Comparison of ENCODE assay signal across 27 cellular contexts in genomic region chr1:57082711-57083439, GRCh38.
"Had no signal": no experiment of that assay in that cellular context is flagged by ENCODE, and none has a peak within 500 bp of the region (broad histone marks: within the 10 kb centered on the region; RNA-seq: fewer than 3 reads in every experiment).

No MANE protein-coding gene starts in this region.

- H3K4me1 Mint-ChIP-seq: activated CD4-positive, alpha-beta T cell treated with anti-CD3 and anti-CD28 coated beads, Interleukin-2, amount 10 ng/mL, durations not matched to agents 7 days and 5 days; activated naive CD4-positive, alpha-beta T cell treated with anti-CD3 and anti-CD28 coated beads, Interleukin-2, amount 10 ng/mL, durations not matched to agents 7 days and 5 days; activated naive CD8-positive, alpha-beta T cell treated with anti-CD3 and anti-CD28 coated beads for 36 hours; activated T-helper 17 cell treated with anti-CD3 and anti-CD28 coated beads, Interleukin-2, amount 50 U/mL, for 72 hours; T-helper 17 cell had no signal

- ATAC-seq: activated T-helper 17 cell treated with anti-CD3 and anti-CD28 coated beads, Interleukin-2, amount 50 U/mL, for 72 hours; T-helper 17 cell; WTC11 had no signal

- H3K4me1 ChIP-seq: Peyer's patch had no signal

- H3K4me3 ChIP-seq: MG63, Peyer's patch had no signal

- H3K36me3 ChIP-seq: brain microvascular endothelial cell, MG63, Peyer's patch had no signal

- H3K36me3 Mint-ChIP-seq: activated CD4-positive, alpha-beta memory T cell treated with anti-CD3 and anti-CD28 coated beads for 36 hours; activated naive CD4-positive, alpha-beta T cell treated with anti-CD3 and anti-CD28 coated beads, Interleukin-2, amount 10 ng/mL, durations not matched to agents 7 days and 5 days; activated naive CD8-positive, alpha-beta T cell treated with anti-CD3 and anti-CD28 coated beads for 36 hours; WTC11 had no signal

- H3K27me3 Mint-ChIP-seq: activated CD4-positive, alpha-beta memory T cell treated with anti-CD3 and anti-CD28 coated beads for 36 hours; activated CD4-positive, alpha-beta T cell treated with anti-CD3 and anti-CD28 coated beads, Interleukin-2, amount 10 ng/mL, durations not matched to agents 7 days and 5 days; activated naive CD4-positive, alpha-beta T cell treated with anti-CD3 and anti-CD28 coated beads, Interleukin-2, amount 10 ng/mL, durations not matched to agents 7 days and 5 days; activated T-helper 17 cell treated with anti-CD3 and anti-CD28 coated beads, Interleukin-2, amount 50 U/mL, for 72 hours; T-helper 17 cell had no signal

- H3K4me3 Mint-ChIP-seq: activated CD4-positive, alpha-beta memory T cell treated with anti-CD3 and anti-CD28 coated beads for 36 hours; activated CD4-positive, alpha-beta T cell treated with anti-CD3 and anti-CD28 coated beads, Interleukin-2, amount 10 ng/mL, durations not matched to agents 7 days and 5 days; activated naive CD4-positive, alpha-beta T cell treated with anti-CD3 and anti-CD28 coated beads, Interleukin-2, amount 10 ng/mL, durations not matched to agents 7 days and 5 days; activated naive CD8-positive, alpha-beta T cell treated with anti-CD3 and anti-CD28 coated beads for 36 hours; activated T-helper 17 cell treated with anti-CD3 and anti-CD28 coated beads, Interleukin-2, amount 50 U/mL, for 72 hours; T-helper 17 cell; WTC11 had no signal

- DNase-seq: activated CD4-positive, alpha-beta memory T cell treated with anti-CD3 and anti-CD28 coated beads for 36 hours; activated CD4-positive, alpha-beta T cell treated with anti-CD3 and anti-CD28 coated beads for 1 hour; activated CD4-positive, alpha-beta T cell treated with anti-CD3 and anti-CD28 coated beads, Interleukin-2, amount 10 ng/mL, durations not matched to agents 7 days and 5 days; activated CD8-positive, alpha-beta memory T cell treated with anti-CD3 and anti-CD28 coated beads for 24 hours; activated gamma-delta T cell; activated naive CD4-positive, alpha-beta T cell treated with anti-CD3 and anti-CD28 coated beads, Interleukin-2, amount 10 ng/mL, durations not matched to agents 7 days and 5 days; activated naive CD8-positive, alpha-beta T cell treated with anti-CD3 and anti-CD28 coated beads for 36 hours; activated T-cell treated with anti-CD3 and anti-CD28 coated beads, Interleukin-2, amount 50 U/mL, for 48 hours; brain microvascular endothelial cell; caudate nucleus; MG63; MV-4-11; NCI-H1092 treated with DMSO at 0.1 percent for 48 hours; NCI-H1417 treated with DMSO at 0.1 percent for 48 hours; NCI-H1694; NCI-H2029; NCI-H345; NCI-H510A; NCI-H69; NK-92 treated with Interleukin-12 subunit alpha and Interleukin-12 subunit beta, amount 100 ng/mL, for 24 hours; Peyer's patch; SHP77 treated with DMSO at 0.1 percent for 48 hours; T-helper 17 cell; T-helper 9 cell had no signal

- H3K27ac ChIP-seq: brain microvascular endothelial cell, Peyer's patch, RWPE1 had no signal

- H3K27ac Mint-ChIP-seq: activated CD4-positive, alpha-beta memory T cell treated with anti-CD3 and anti-CD28 coated beads for 36 hours; activated CD4-positive, alpha-beta T cell treated with anti-CD3 and anti-CD28 coated beads, Interleukin-2, amount 10 ng/mL, durations not matched to agents 7 days and 5 days; activated naive CD4-positive, alpha-beta T cell treated with anti-CD3 and anti-CD28 coated beads, Interleukin-2, amount 10 ng/mL, durations not matched to agents 7 days and 5 days; activated naive CD8-positive, alpha-beta T cell treated with anti-CD3 and anti-CD28 coated beads for 36 hours; activated T-helper 17 cell treated with anti-CD3 and anti-CD28 coated beads, Interleukin-2, amount 50 U/mL, for 72 hours; T-helper 17 cell; WTC11 had no signal

- H3K9me3 ChIP-seq: MG63, Peyer's patch had no signal

- H3K27me3 ChIP-seq: brain microvascular endothelial cell, MG63, Peyer's patch had no signal

- H3K9me3 Mint-ChIP-seq: activated CD4-positive, alpha-beta memory T cell treated with anti-CD3 and anti-CD28 coated beads for 36 hours; activated CD4-positive, alpha-beta T cell treated with anti-CD3 and anti-CD28 coated beads, Interleukin-2, amount 10 ng/mL, durations not matched to agents 7 days and 5 days; activated naive CD4-positive, alpha-beta T cell treated with anti-CD3 and anti-CD28 coated beads, Interleukin-2, amount 10 ng/mL, durations not matched to agents 7 days and 5 days; activated naive CD8-positive, alpha-beta T cell treated with anti-CD3 and anti-CD28 coated beads for 36 hours; activated T-helper 17 cell treated with anti-CD3 and anti-CD28 coated beads, Interleukin-2, amount 50 U/mL, for 72 hours had no signal
